Comparison of ENCODE assay signal across 30 cellular contexts in the genomic region with DNA sequence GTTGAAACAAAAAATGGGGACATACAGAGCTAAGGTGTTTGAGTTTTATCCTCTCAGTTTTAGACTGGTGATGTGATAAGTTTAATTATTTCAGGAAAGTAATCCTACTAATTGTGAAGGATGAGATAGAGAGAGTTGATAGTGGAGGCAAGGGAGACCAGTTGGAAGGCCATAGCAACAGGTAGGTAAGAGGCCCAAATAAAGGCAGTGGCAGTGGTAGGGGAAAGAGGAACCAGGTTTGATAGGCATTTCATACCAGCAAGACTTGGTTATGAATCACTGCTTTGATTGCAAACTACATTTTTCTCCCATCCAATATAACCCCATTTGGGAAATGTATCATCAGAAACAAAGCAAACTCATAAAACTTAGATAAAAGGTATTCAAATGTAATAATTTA.
"Had no signal": no experiment of that assay in that cellular context is flagged by ENCODE, and none has a peak within 500 bp of the region (broad histone marks: within the 10 kb centered on the region; RNA-seq: fewer than 3 reads in every experiment).

No MANE protein-coding gene starts in this region.

- H3K36me3 Mint-ChIP-seq: activated CD8-positive, alpha-beta memory T cell treated with anti-CD3 and anti-CD28 coated beads, Interleukin-2, amount 10 ng/mL, durations not matched to agents 7 days and 5 days; activated naive CD4-positive, alpha-beta T cell treated with anti-CD3 and anti-CD28 coated beads, Interleukin-2, amount 50 U/mL, for 24 hours; WTC11 had no signal

- H3K4me3 ChIP-seq: ascending aorta, body of pancreas, cardiac muscle cell, K562 had no signal

- H3K9me3 Mint-ChIP-seq: activated naive CD4-positive, alpha-beta T cell treated with anti-CD3 and anti-CD28 coated beads, Interleukin-2, amount 50 U/mL, for 24 hours; activated T-cell treated with anti-CD3 and anti-CD28 coated beads, Interleukin-2, amount 50 U/mL, for 24 hours; activated T-helper 1 cell treated with anti-CD3 and anti-CD28 coated beads, Interleukin-12 subunit alpha, Interleukin-12 subunit beta, Interleukin-2, Interleukin-4 antibody, amounts not matched to agents 30 ng/mL and 10 ng/mL and 1 ng/mL, durations not matched to agents 14 hours and 24 hours and 36 hours; WTC11 had no signal

- H3K4me1 ChIP-seq: ascending aorta, body of pancreas had no signal

- H3K27ac ChIP-seq: ascending aorta, body of pancreas, cardiac muscle cell had no signal

- H3K27ac Mint-ChIP-seq: activated CD8-positive, alpha-beta memory T cell treated with anti-CD3 and anti-CD28 coated beads, Interleukin-2, amount 10 ng/mL, durations not matched to agents 7 days and 5 days; activated CD8-positive, alpha-beta T cell treated with anti-CD3 and anti-CD28 coated beads, Interleukin-2, amount 10 ng/mL, durations not matched to agents 7 days and 5 days; activated naive CD4-positive, alpha-beta T cell treated with anti-CD3 and anti-CD28 coated beads, Interleukin-2, amount 50 U/mL, for 24 hours; activated T-cell treated with anti-CD3 and anti-CD28 coated beads, Interleukin-2, amount 50 U/mL, for 24 hours; activated T-helper 1 cell treated with anti-CD3 and anti-CD28 coated beads, Interleukin-12 subunit alpha, Interleukin-12 subunit beta, Interleukin-2, Interleukin-4 antibody, amounts not matched to agents 30 ng/mL and 10 ng/mL and 1 ng/mL, durations not matched to agents 14 hours and 24 hours and 36 hours; T-helper 17 cell; WTC11 had no signal

- H3K4me3 Mint-ChIP-seq: activated CD8-positive, alpha-beta memory T cell treated with anti-CD3 and anti-CD28 coated beads, Interleukin-2, amount 10 ng/mL, durations not matched to agents 7 days and 5 days; activated CD8-positive, alpha-beta T cell treated with anti-CD3 and anti-CD28 coated beads, Interleukin-2, amount 10 ng/mL, durations not matched to agents 7 days and 5 days; activated naive CD4-positive, alpha-beta T cell treated with anti-CD3 and anti-CD28 coated beads, Interleukin-2, amount 50 U/mL, for 24 hours; activated T-cell treated with anti-CD3 and anti-CD28 coated beads, Interleukin-2, amount 50 U/mL, for 24 hours; activated T-helper 1 cell treated with anti-CD3 and anti-CD28 coated beads, Interleukin-12 subunit alpha, Interleukin-12 subunit beta, Interleukin-2, Interleukin-4 antibody, amounts not matched to agents 30 ng/mL and 10 ng/mL and 1 ng/mL, durations not matched to agents 14 hours and 24 hours and 36 hours; T-helper 17 cell; WTC11 had no signal

- ATAC-seq: activated CD8-positive, alpha-beta memory T cell treated with anti-CD3 and anti-CD28 coated beads, Interleukin-2, amount 10 ng/mL, durations not matched to agents 7 days and 5 days; activated CD8-positive, alpha-beta T cell treated with anti-CD3 and anti-CD28 coated beads, Interleukin-2, amount 10 ng/mL, durations not matched to agents 7 days and 5 days; body of pancreas; K562; T-helper 17 cell; WTC11 had no signal

- H3K4me1 Mint-ChIP-seq: activated CD8-positive, alpha-beta memory T cell treated with anti-CD3 and anti-CD28 coated beads, Interleukin-2, amount 10 ng/mL, durations not matched to agents 7 days and 5 days; activated naive CD4-positive, alpha-beta T cell treated with anti-CD3 and anti-CD28 coated beads, Interleukin-2, amount 50 U/mL, for 24 hours; T-helper 17 cell; WTC11 had no signal

- H3K27me3 Mint-ChIP-seq: activated CD8-positive, alpha-beta memory T cell treated with anti-CD3 and anti-CD28 coated beads, Interleukin-2, amount 10 ng/mL, durations not matched to agents 7 days and 5 days; activated naive CD4-positive, alpha-beta T cell treated with anti-CD3 and anti-CD28 coated beads, Interleukin-2, amount 50 U/mL, for 24 hours; activated T-cell treated with anti-CD3 and anti-CD28 coated beads, Interleukin-2, amount 50 U/mL, for 24 hours had no signal

- H3K36me3 ChIP-seq: ascending aorta, cardiac muscle cell had no signal

- DNase-seq: activated CD4-positive, alpha-beta T cell treated with anti-CD3 and anti-CD28 coated beads for 48 hours; activated CD4-positive, alpha-beta T cell treated with anti-CD3 and anti-CD28 coated beads, Interleukin-2, amount 50 U/mL, for 4 hours; activated CD4-positive, CD25-positive, alpha-beta regulatory T cell treated with anti-CD3 and anti-CD28 coated beads, Interleukin-2, amount 50 U/mL, for 72 hours; activated CD8-positive, alpha-beta memory T cell treated with anti-CD3 and anti-CD28 coated beads, Interleukin-2, amount 10 ng/mL, durations not matched to agents 7 days and 5 days; activated CD8-positive, alpha-beta T cell treated with anti-CD3 and anti-CD28 coated beads, Interleukin-2, amount 10 ng/mL, durations not matched to agents 7 days and 5 days; activated effector memory CD4-positive, alpha-beta T cell treated with Interleukin-2 at 50 U/mL for 16 hours; activated naive CD4-positive, alpha-beta T cell; activated T-cell treated with anti-CD3 and anti-CD28 coated beads, Interleukin-2, amount 50 U/mL, for 24 hours; amniotic stem cell; body of pancreas; Karpas-422; MM.1S; NCI-H1048; NCI-H146; NCI-H187 treated with DMSO at 0.1 percent for 48 hours; NCI-H2081 treated with DMSO at 0.1 percent for 48 hours; NCI-H2171; NCI-H2227 treated with DMSO at 0.1 percent for 48 hours; NCI-H446 treated with DMSO at 0.1 percent for 48 hours; NCI-H526; NCI-H82; SHP77 treated with DMSO at 0.1 percent for 48 hours; T-helper 17 cell; T-helper 9 cell had no signal

- H3K9me3 ChIP-seq: ascending aorta, body of pancreas had no signal

- H3K27me3 ChIP-seq: ascending aorta, body of pancreas, cardiac muscle cell had no signal
